9 cellular contexts compared by ENCODE assay signal in the genomic region with DNA sequence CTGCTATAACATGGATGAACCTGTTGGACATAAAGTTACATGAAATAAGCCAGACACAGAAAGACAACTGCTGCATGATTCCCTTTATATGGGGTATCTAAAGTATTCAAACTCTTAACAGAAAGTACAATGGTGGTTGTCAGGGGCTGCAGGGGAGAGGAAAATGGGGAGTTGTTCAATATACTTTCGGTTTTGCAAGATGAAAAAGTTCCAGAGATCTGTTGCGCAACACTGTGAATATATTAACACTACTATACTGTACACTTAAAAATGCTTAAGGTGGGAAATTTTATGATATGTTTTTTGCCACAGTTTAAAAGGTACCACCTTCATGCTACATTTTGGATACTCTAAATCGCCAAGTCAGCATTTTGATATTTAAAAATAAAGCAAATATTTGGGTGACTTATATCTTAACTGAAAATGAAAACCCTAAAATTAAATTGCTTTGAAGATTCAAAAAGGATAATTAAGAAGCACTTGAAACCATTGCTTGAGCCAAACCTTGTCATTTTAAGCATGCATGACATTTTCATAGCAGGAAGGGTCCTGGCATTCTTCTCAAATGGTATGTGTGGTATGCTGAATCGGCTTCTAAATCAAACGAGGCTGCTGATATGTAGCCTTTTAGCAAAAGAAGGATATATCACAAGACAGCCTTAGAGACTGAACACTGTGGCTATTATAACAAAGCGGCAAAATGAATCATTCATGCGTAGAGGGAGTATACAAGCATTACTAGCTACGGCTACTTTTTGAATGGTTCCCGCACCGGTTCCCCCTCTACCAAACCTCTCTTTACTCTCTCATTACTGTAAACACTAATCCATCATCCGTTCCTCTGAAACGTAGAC.
A peak's percentile ranks its signal among the peaks of the same experiment; 100 is the strongest.
DNase-seq lines count a peak whose midpoint lies in the region; ATAC-seq and TF ChIP-seq lines count a peak whose summit lies in the region.
"Had no signal": no experiment of that assay in that cellular context is flagged by ENCODE, and none has a peak within 500 bp of the region (broad histone marks: within the 10 kb centered on the region; RNA-seq: fewer than 3 reads in every experiment).

No MANE protein-coding gene starts in this region.

- H3K36me3 Mint-ChIP-seq in T-helper 2 cell treated with Interferon-gamma antibody and Interleukin-4, amounts not matched to agents 5 μg/mL and 100 μg/mL, for 36 hours (ENCODE audit: low read depth), result peaks cover 46% of the 10 kb centered on the region

- H3K4me3 Mint-ChIP-seq in T-helper 2 cell treated with Interferon-gamma antibody and Interleukin-4, amounts not matched to agents 5 μg/mL and 100 μg/mL, for 36 hours, result peak overlapping the region; percentile 79

- DNase-seq in activated CD4-positive, CD25-positive, alpha-beta regulatory T cell (lab: John Stamatoyannopoulos, UW), result no peak
- no peak for DNase-seq in T-helper 2 cell treated with Interferon-gamma antibody and Interleukin-4, amounts not matched to agents 5 μg/mL and 100 μg/mL, for 36 hours (ENCODE audit: low spot score)
- peak; percentile 72 for DNase-seq in fibroblast of mammary gland (ENCODE audit: low read depth)
- no peak for DNase-seq in stimulated activated naive CD8-positive, alpha-beta T cell treated with anti-CD3 and anti-CD28 coated beads, Interleukin-15, Interleukin-2, amounts not matched to agents 100 U/mL and 50 U/mL, for 24 hours
- DNase-seq in stimulated activated naive CD4-positive, alpha-beta T cell treated with Interleukin-2 at 50 U/mL for 16 hours (lab: John Stamatoyannopoulos, UW), result no peak
- DNase-seq in NCI-H2029 treated with DMSO at 0.1 percent for 48 hours (lab: John Stamatoyannopoulos, UW), result no peak
- DNase-seq: heart left ventricle had no signal

- no peaks in the 10 kb centered on the region for H3K27me3 Mint-ChIP-seq in T-helper 2 cell treated with Interferon-gamma antibody and Interleukin-4, amounts not matched to agents 5 μg/mL and 100 μg/mL, for 36 hours (ENCODE audit: low read depth)

- H3K4me1 Mint-ChIP-seq in T-helper 2 cell treated with Interferon-gamma antibody and Interleukin-4, amounts not matched to agents 5 μg/mL and 100 μg/mL, for 36 hours (ENCODE audit: low read depth), result peaks cover 72% of the 10 kb centered on the region

- peak; percentile 49 to 62 for ATAC-seq in activated CD4-positive, CD25-positive, alpha-beta regulatory T cell treated with anti-CD3 and anti-CD28 coated beads, Interleukin-2, amount 50 U/mL, for 24 hours
- peak; percentile 21 for ATAC-seq in stimulated activated naive CD8-positive, alpha-beta T cell treated with anti-CD3 and anti-CD28 coated beads, Interleukin-15, Interleukin-2, amounts not matched to agents 100 U/mL and 50 U/mL, for 24 hours
- ATAC-seq in HG02610 (IDR thresholded peaks at IDR 0.05; ENCODE audit: unreplicated experiment), result no peak

- H3K4me3 ChIP-seq in fibroblast of mammary gland (ENCODE audit: control insufficient read depth, low read depth, low read length), result no peak overlapping the region

- TF ChIP-seq CTCF in fibroblast of mammary gland (conservative IDR thresholded peaks at IDR 0.05; ENCODE audit: control insufficient read depth, insufficient read depth, low read depth, low read length), result no peak

- H3K27ac Mint-ChIP-seq in T-helper 2 cell treated with Interferon-gamma antibody and Interleukin-4, amounts not matched to agents 5 μg/mL and 100 μg/mL, for 36 hours, result peak overlapping the region; percentile 93

- peaks cover 3% of the 10 kb centered on the region for H3K9me3 Mint-ChIP-seq in T-helper 2 cell treated with Interferon-gamma antibody and Interleukin-4, amounts not matched to agents 5 μg/mL and 100 μg/mL, for 36 hours
